In the genomic region with DNA sequence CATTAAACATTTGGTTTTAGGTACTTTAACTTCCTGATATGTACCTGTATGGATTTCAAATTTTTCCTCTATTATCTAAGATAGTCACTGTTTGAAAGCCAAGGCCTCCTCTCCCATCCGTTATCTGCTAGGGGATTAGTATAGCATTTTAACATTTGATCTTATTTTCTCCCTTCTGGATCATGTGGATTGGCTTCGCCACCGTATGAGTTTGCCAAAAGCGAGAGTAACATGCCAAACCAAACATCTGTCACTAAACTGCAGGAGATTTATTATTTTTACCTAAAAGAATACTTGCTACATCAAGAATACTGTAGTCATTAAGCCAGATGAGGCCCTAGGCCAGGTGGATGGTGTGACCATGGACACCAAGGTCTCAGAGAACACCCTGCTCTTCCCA, we compare ENCODE assay signal across 21 cellular contexts. TPM values are rescaled to one million over a fixed set of nuclear protein-coding genes. Genes with fewer than 3 reads are reported as not detected.
DNase-seq lines count a peak whose midpoint lies in the region; ATAC-seq, FAIRE-seq and TF ChIP-seq lines count a peak whose summit lies in the region.
"Had no signal": no experiment of that assay in that cellular context is flagged by ENCODE, and none has a peak within 500 bp of the region (broad histone marks: within the 10 kb centered on the region; RNA-seq: fewer than 3 reads in every experiment).

No MANE protein-coding gene starts in this region.

- H3K36me3 Mint-ChIP-seq in neural progenitor cell: no peaks in the 10 kb centered on the region
- H3K36me3 Mint-ChIP-seq: CD14-positive monocyte had no signal

- H3K4me2 ChIP-seq in K562 (ENCODE audit: insufficient read depth, low read length) (no peak overlapping the region), neural progenitor cell (no peak overlapping the region)

- no peak overlapping the region for H3K27ac Mint-ChIP-seq in neural progenitor cell
- H3K27ac Mint-ChIP-seq: CD14-positive monocyte, H9 had no signal

- H3K4me1 ChIP-seq in K562 (replicated peaks in 1 of 2; ENCODE audit: control insufficient read depth in 2 of 2, insufficient read depth in 2 of 2, low read length in 2 of 2): peaks cover 23 to 31% of the 10 kb centered on the region in 2 experiments; a peak in 4 of 5 replicates
- no peaks in the 10 kb centered on the region for H3K4me1 ChIP-seq in neural progenitor cell

- 67% methylated on average over 4 of the region's 4 CpGs for WGBS in K562 (ENCODE audit: insufficient coverage, low coverage, missing lambda C conversion rate)

- no peak overlapping the region for H3K4me3 Mint-ChIP-seq in neural progenitor cell
- H3K4me3 Mint-ChIP-seq: CD14-positive monocyte, H9 had no signal

- H4K20me1 ChIP-seq in K562 (replicated peaks; ENCODE audit: control insufficient read depth, insufficient read depth, low read length) (no peaks in the 10 kb centered on the region), neural progenitor cell (ENCODE audit: low read depth) (no peaks in the 10 kb centered on the region)

- intact Hi-C loops in K562 (cut with micrococcal nuclease): no loop called here

- H3K4me1 Mint-ChIP-seq in neural progenitor cell: peaks cover 7% of the 10 kb centered on the region
- H3K4me1 Mint-ChIP-seq: CD14-positive monocyte had no signal

- CTCF ChIA-PET in K562 (lab: Yijun Ruan, JAX; ENCODE audit: low intra/inter-chr PET ratio): no interaction called here

- H3K9me3 ChIP-seq in K562 (replicated peaks; ENCODE audit: control insufficient read depth, insufficient read depth, low read depth, low read length) (peaks cover 4% of the 10 kb centered on the region), neural progenitor cell (ENCODE audit: low read depth) (no peaks in the 10 kb centered on the region)

- no peak for TF ChIP-seq EP300 in K562 (IDR thresholded peaks at IDR 0.05; ENCODE audit: low read length)

- no TSS peak for BruUV-seq in K562 (replicated peaks; lab: Mats Ljungman, UMichigan)

- H3K27ac ChIP-seq in K562 (ENCODE audit: extremely low read depth, low read depth, low read length) (no peak overlapping the region), neural progenitor cell (no peak overlapping the region)
- H3K27ac ChIP-seq: HL-60, SK-N-MC had no signal

- H3K36me3 ChIP-seq in K562 (ENCODE audit: control insufficient read depth, insufficient read depth, low read length): no peaks in the 10 kb centered on the region
- H3K36me3 ChIP-seq in neural progenitor cell: no peaks in the 10 kb centered on the region

- no peaks in the 10 kb centered on the region for H3F3A ChIP-seq in neural progenitor cell (ENCODE audit: low read depth)

- H2AFZ ChIP-seq in K562 (ENCODE audit: low read depth, low read length): peak overlapping the region; percentile 43
- H2AFZ ChIP-seq in neural progenitor cell (replicated peaks): peak overlapping the region; percentile 10

- H3K9me1 ChIP-seq in K562 (ENCODE audit: control insufficient read depth, insufficient read depth, low read length): no peaks in the 10 kb centered on the region

- no peaks in the 10 kb centered on the region for H3K27me3 ChIP-seq in K562 (ENCODE audit: control insufficient read depth in 2 of 2, insufficient read depth in 2 of 2, low read length in 2 of 2)
- H3K27me3 ChIP-seq in neural progenitor cell: no peaks in the 10 kb centered on the region

- TF ChIP-seq POLR2A in K562 (conservative IDR thresholded peaks at IDR 0.05): no peak

- no peaks in the 10 kb centered on the region for H3K9me3 Mint-ChIP-seq in neural progenitor cell

- FAIRE-seq in K562 (lab: Jason Lieb, UNC): no peak
- FAIRE-seq: HTR-8/SVneo had no signal

- no peak for ATAC-seq in K562

- H3K79me2 ChIP-seq in K562 (ENCODE audit: control insufficient read depth, insufficient read depth, low read length) (no peaks in the 10 kb centered on the region), neural progenitor cell (ENCODE audit: low read depth) (no peaks in the 10 kb centered on the region)

- POLR2A ChIA-PET in K562 (lab: Yijun Ruan, JAX): interaction anchor here (1.0 to 1.2 kb wide), 3 partner anchors 10 to 28 kb away, joined by 3 read pairs; partner anchors contain the start of gene EEIG2

- TF ChIP-seq CTCF in K562 (IDR thresholded peaks at IDR 0.05 in 2 of 3, conservative IDR thresholded peaks at IDR 0.05 in 1 of 3; ENCODE audit: insufficient read depth in 2 of 3, low read depth in 1 of 3, low read length in 3 of 3) (no peak), neural progenitor cell (IDR thresholded peaks at IDR 0.05) (no peak)

- in situ Hi-C loops in K562 (cut with MboI): no loop called here

- no peak for TF ChIP-seq RAD21 in K562 (CRISPR knock-in tag; conservative IDR thresholded peaks at IDR 0.05 in 1 of 2, IDR thresholded peaks at IDR 0.05 in 1 of 2)

- DNase-seq in DMS 273 treated with DMSO at 0.1 percent for 48 hours (lab: John Stamatoyannopoulos, UW) (peak; percentile 18), NCI-H1694 treated with DMSO at 0.1 percent for 48 hours (lab: John Stamatoyannopoulos, UW) (peak; percentile 88), K562 (ENCODE audit: extremely low read depth in 1 of 4, low spot score in 3 of 4) (no peak), neural progenitor cell (ENCODE audit: low spot score) (no peak), mucosa of gallbladder (ENCODE audit: low spot score) (no peak), HUDEP-2 (lab: John Stamatoyannopoulos, UW; ENCODE audit: unreplicated experiment in 76 of 76) (no peak)
- DNase-seq in activated naive CD4-positive, alpha-beta T cell treated with Interleukin-2 at 50 U/mL for 16 hours: no peak
- DNase-seq: ACHN, AML-193, DMS153, H9, MV-4-11, NCI-H1417, NCI-H2029, NCI-H2171, NCI-H510A treated with DMSO at 0.1 percent for 48 hours, NCI-H82 had no signal

- no peak overlapping the region for H3K9ac ChIP-seq in K562 (ENCODE audit: insufficient read depth in 1 of 2, low read depth in 2 of 2, low read length in 2 of 2)
- H3K9ac ChIP-seq in neural progenitor cell: no peak overlapping the region

- no peak overlapping the region for H3K4me3 ChIP-seq in K562
- H3K4me3 ChIP-seq in neural progenitor cell: no peak overlapping the region
- H3K4me3 ChIP-seq: SK-N-MC had no signal

- H3K27me3 Mint-ChIP-seq in neural progenitor cell (ENCODE audit: insufficient read depth, low read depth): no peaks in the 10 kb centered on the region

TF ChIP-seq in K562, 482 proteins besides CTCF, POLR2A, EP300 and RAD21 (continues in another document):
- TF ChIP-seq SAP30 (IDR thresholded peaks at IDR 0.05; ENCODE audit: borderline replicate concordance, insufficient read depth, low read depth, low read length, poor library complexity, severe bottlenecking) (no peak), ZNF668 (CRISPR knock-in tag; IDR thresholded peaks at IDR 0.05) (no peak), STAT5B (CRISPR knock-in tag; IDR thresholded peaks at IDR 0.05) (no peak), CXXC5 (CRISPR knock-in tag; IDR thresholded peaks at IDR 0.05) (no peak), ZNF232 (CRISPR knock-in tag; IDR thresholded peaks at IDR 0.05) (no peak), JUN (IDR thresholded peaks at IDR 0.05; ENCODE audit: borderline replicate concordance, low read depth, low read length) (no peak), JUN (CRISPR knock-in tag; IDR thresholded peaks at IDR 0.05; ENCODE audit: borderline replicate concordance) (no peak), TEAD4 (IDR thresholded peaks at IDR 0.05; ENCODE audit: low read length) (no peak), TEAD4 (CRISPR knock-in tag; IDR thresholded peaks at IDR 0.05; ENCODE audit: borderline replicate concordance) (no peak), C11orf30 (IDR thresholded peaks at IDR 0.05; ENCODE audit: low read depth) (no peak), MAFK (IDR thresholded peaks at IDR 0.05; ENCODE audit: low read length) (no peak), PHB2 (IDR thresholded peaks at IDR 0.05; ENCODE audit: low read depth) (no peak), HNRNPK (IDR thresholded peaks at IDR 0.05; ENCODE audit: low read depth, low read length, poor library complexity, severe bottlenecking) (no peak)

RNA-seq across cellular contexts. Expression of gene EEIG2, which starts 28.5 kb away (rescaled TPM):
- total RNA-seq in K562 (2011; cell fraction: chromatin; rRNA removed; ENCODE audit: low replicate concordance): 7.7 and 20.8 TPM in 2 replicates
- 3.3 and 4.5 TPM in 2 replicates for total RNA-seq in K562 (2011; cell fraction: nucleolus; rRNA removed)
- 9.1 and 18.0 TPM in 2 replicates for total RNA-seq in K562 (2011; cell fraction: nucleoplasm; rRNA removed)
- 13.9 and 14.5 TPM in 2 replicates for total RNA-seq in K562 (2014; rRNA removed)
- 26.9 and 27.3 TPM in 2 replicates for total RNA-seq in K562 (2014; rRNA removed; fragmentation: Illumina TruSeq; extraction: Trizol)
- total RNA-seq in K562 (2015; rRNA removed; fragmentation: Illumina TruSeq; extraction: Trizol): 21.8 and 24.4 TPM in 2 replicates
- 21.0 and 22.8 TPM in 2 replicates for total RNA-seq in K562 (2021)
- polyA plus RNA-seq in K562 (2011; rRNA removed): 18.8 and 21.1 TPM in 2 replicates
- 4.0 and 10.7 TPM in 2 replicates for polyA plus RNA-seq in K562 (2011; cell fraction: cytosol; rRNA removed)
- 6.8 and 10.7 TPM in 2 replicates for polyA plus RNA-seq in K562 (2011; cell fraction: nucleus; rRNA removed)
- polyA plus RNA-seq in K562 (2012): 10.8 and 18.5 TPM in 2 replicates
- 11.8 and 15.2 TPM in 2 replicates for polyA plus RNA-seq in K562 (2014; fragmentation: Illumina TruSeq; extraction: Trizol)
- polyA plus RNA-seq in K562 (2014; fragmentation: Nextera tagmentation; extraction: Ambion mirVana): 1 to 10 TPM; 6.1 to 8.0 TPM
- polyA plus RNA-seq in K562 (2014; rRNA removed): 12.2 and 12.7 TPM in 2 replicates
- polyA minus RNA-seq in K562 (2011; rRNA and poly(A)+ RNA removed): 30.8 and 35.3 TPM in 2 replicates
- polyA minus RNA-seq in K562 (2011; cell fraction: cytosol; rRNA and poly(A)+ RNA removed): 13.7 and 16.0 TPM in 2 replicates
- polyA minus RNA-seq in K562 (2011; cell fraction: nucleus; rRNA and poly(A)+ RNA removed): 6.6 and 11.7 TPM in 2 replicates
- 6.6 and 8.8 TPM in 2 replicates for total RNA-seq in neural progenitor cell (ENCODE audit: low replicate concordance)
- total RNA-seq in mucosa of gallbladder: 20.7 TPM

Comparison
In these comparisons a context has a peak if more than half of its experiments do, and no peak if none do; other contexts are left out.
1. DNase-seq: peak in DMS 273 treated with DMSO at 0.1 percent for 48 hours (single experiment) and NCI-H1694 treated with DMSO at 0.1 percent for 48 hours (single experiment); none in K562 (0 of 4), neural progenitor cell (single experiment), mucosa of gallbladder (single experiment), HUDEP-2 (0 of 76) and activated naive CD4-positive, alpha-beta T cell treated with Interleukin-2 at 50 U/mL for 16 hours (single experiment).